1 cellular context compared by ENCODE assay signal in genomic region chr22:22479999-22480532, GRCh38.
TF ChIP-seq lines count a peak whose summit lies in the region.

No MANE protein-coding gene starts in this region.

TF ChIP-seq in HepG2, 621 proteins besides CTCF, POLR2A, EP300 and RAD21:
- no peak for TF ChIP-seq ZNF383 (CRISPR knock-in tag; IDR thresholded peaks at IDR 0.05; ENCODE audit: borderline replicate concordance)
- TF ChIP-seq ZNF430 (CRISPR knock-in tag; IDR thresholded peaks at IDR 0.05) = no peak
- no peak for TF ChIP-seq ZBTB21 (CRISPR knock-in tag; IDR thresholded peaks at IDR 0.05)
